8 cellular contexts compared by ENCODE assay signal in genomic region chr6:141077355-141078333, GRCh38.
DNase-seq lines count a peak whose midpoint lies in the region; ATAC-seq and TF ChIP-seq lines count a peak whose summit lies in the region.

No MANE protein-coding gene starts in this region.

- H3K4me3 ChIP-seq in uterus, result no peak overlapping the region

- ATAC-seq in activated CD8-positive, alpha-beta T cell treated with anti-CD3 and anti-CD28 coated beads for 36 hours, result peak; percentile 70
- no peak for ATAC-seq in activated CD8-positive, alpha-beta T cell treated with anti-CD3 and anti-CD28 coated beads, Interleukin-2, amount 10 ng/mL, durations not matched to agents 7 days and 5 days
- ATAC-seq in HG02678 (IDR thresholded peaks at IDR 0.05; ENCODE audit: unreplicated experiment), result peak; percentile 93

- H3K27me3 Mint-ChIP-seq in activated CD8-positive, alpha-beta T cell treated with anti-CD3 and anti-CD28 coated beads for 36 hours, result no peaks in the 10 kb centered on the region
- no peaks in the 10 kb centered on the region for H3K27me3 Mint-ChIP-seq in activated CD8-positive, alpha-beta T cell treated with anti-CD3 and anti-CD28 coated beads, Interleukin-2, amount 10 ng/mL, durations not matched to agents 7 days and 5 days (ENCODE audit: low read depth)
- no peaks in the 10 kb centered on the region for H3K27me3 Mint-ChIP-seq in activated T-helper 2 cell treated with anti-CD3 and anti-CD28 coated beads, Interferon-gamma antibody, Interleukin-2, Interleukin-4, amounts not matched to agents 10 μg/mL and 5 μg/mL and 100 μg/mL, durations not matched to agents 14 hours and 24 hours and 36 hours (ENCODE audit: low read depth)

- peak; percentile 31 for DNase-seq in activated CD8-positive, alpha-beta T cell treated with anti-CD3 and anti-CD28 coated beads for 36 hours
- no peak for DNase-seq in activated CD8-positive, alpha-beta T cell treated with anti-CD3 and anti-CD28 coated beads, Interleukin-2, amount 10 ng/mL, durations not matched to agents 7 days and 5 days
- DNase-seq in NCI-H1436 treated with DMSO at 0.1 percent for 48 hours (lab: John Stamatoyannopoulos, UW), result peak; percentile 21
- peak; percentile 6 for DNase-seq in cerebellar cortex (ENCODE audit: low spot score)
- peak; percentile 4 to 5 for DNase-seq in stimulated activated CD4-positive, alpha-beta T cell treated with anti-CD3 and anti-CD28 coated beads, Interleukin-2, amount 100 ng/mL, for 48 hours
- DNase-seq in uterus, result no peak
- DNase-seq in activated T-helper 2 cell treated with anti-CD3 and anti-CD28 coated beads, Interferon-gamma antibody, Interleukin-2, Interleukin-4, amounts not matched to agents 10 μg/mL and 5 μg/mL and 100 μg/mL, durations not matched to agents 14 hours and 24 hours and 36 hours (ENCODE audit: low spot score), result no peak

- no peaks in the 10 kb centered on the region for H3K36me3 Mint-ChIP-seq in activated CD8-positive, alpha-beta T cell treated with anti-CD3 and anti-CD28 coated beads for 36 hours (ENCODE audit: low read depth)
- H3K36me3 Mint-ChIP-seq in activated CD8-positive, alpha-beta T cell treated with anti-CD3 and anti-CD28 coated beads, Interleukin-2, amount 10 ng/mL, durations not matched to agents 7 days and 5 days (ENCODE audit: low read depth), result no peaks in the 10 kb centered on the region
- no peaks in the 10 kb centered on the region for H3K36me3 Mint-ChIP-seq in activated T-helper 2 cell treated with anti-CD3 and anti-CD28 coated beads, Interferon-gamma antibody, Interleukin-2, Interleukin-4, amounts not matched to agents 10 μg/mL and 5 μg/mL and 100 μg/mL, durations not matched to agents 14 hours and 24 hours and 36 hours (ENCODE audit: low read depth)

- TF ChIP-seq CTCF in activated CD8-positive, alpha-beta T cell treated with anti-CD3 and anti-CD28 coated beads for 36 hours (IDR thresholded peaks at IDR 0.05), result no peak
- TF ChIP-seq CTCF in uterus (IDR thresholded peaks at IDR 0.05), result no peak

- POLR2A ChIA-PET in activated CD8-positive, alpha-beta T cell treated with anti-CD3 and anti-CD28 coated beads for 36 hours (lab: Charles Lee), result no interaction called here
- POLR2A ChIA-PET in activated CD8-positive, alpha-beta T cell treated with anti-CD3 and anti-CD28 coated beads, Interleukin-2, amount 10 ng/mL, durations not matched to agents 7 days and 5 days (lab: Charles Lee), result no interaction called here

- no peak overlapping the region for H3K27ac Mint-ChIP-seq in activated CD8-positive, alpha-beta T cell treated with anti-CD3 and anti-CD28 coated beads for 36 hours
- H3K27ac Mint-ChIP-seq in activated CD8-positive, alpha-beta T cell treated with anti-CD3 and anti-CD28 coated beads, Interleukin-2, amount 10 ng/mL, durations not matched to agents 7 days and 5 days, result no peak overlapping the region
- H3K27ac Mint-ChIP-seq in activated T-helper 2 cell treated with anti-CD3 and anti-CD28 coated beads, Interferon-gamma antibody, Interleukin-2, Interleukin-4, amounts not matched to agents 10 μg/mL and 5 μg/mL and 100 μg/mL, durations not matched to agents 14 hours and 24 hours and 36 hours, result no peak overlapping the region

- no peaks in the 10 kb centered on the region for H3K9me3 ChIP-seq in uterus

- H3K27me3 ChIP-seq in uterus, result no peaks in the 10 kb centered on the region

- no peaks in the 10 kb centered on the region for H3K9me3 Mint-ChIP-seq in activated CD8-positive, alpha-beta T cell treated with anti-CD3 and anti-CD28 coated beads for 36 hours
- H3K9me3 Mint-ChIP-seq in activated CD8-positive, alpha-beta T cell treated with anti-CD3 and anti-CD28 coated beads, Interleukin-2, amount 10 ng/mL, durations not matched to agents 7 days and 5 days (ENCODE audit: insufficient read depth), result no peaks in the 10 kb centered on the region
- H3K9me3 Mint-ChIP-seq in activated T-helper 2 cell treated with anti-CD3 and anti-CD28 coated beads, Interferon-gamma antibody, Interleukin-2, Interleukin-4, amounts not matched to agents 10 μg/mL and 5 μg/mL and 100 μg/mL, durations not matched to agents 14 hours and 24 hours and 36 hours, result no peaks in the 10 kb centered on the region

- H3K36me3 ChIP-seq in uterus, result no peaks in the 10 kb centered on the region

- CTCF ChIA-PET in activated CD8-positive, alpha-beta T cell treated with anti-CD3 and anti-CD28 coated beads for 36 hours (lab: Charles Lee), result interaction anchor here (1.0 to 1.4 kb wide), 2 partner anchors 40 to 389 kb away, joined by 4 to 5 read pairs; no protein-coding TSS in a partner anchor
- CTCF ChIA-PET in activated CD8-positive, alpha-beta T cell treated with anti-CD3 and anti-CD28 coated beads, Interleukin-2, amount 10 ng/mL, durations not matched to agents 7 days and 5 days (lab: Charles Lee), result no interaction called here

- no peaks in the 10 kb centered on the region for H3K4me1 Mint-ChIP-seq in activated CD8-positive, alpha-beta T cell treated with anti-CD3 and anti-CD28 coated beads for 36 hours (ENCODE audit: low read depth)
- H3K4me1 Mint-ChIP-seq in activated CD8-positive, alpha-beta T cell treated with anti-CD3 and anti-CD28 coated beads, Interleukin-2, amount 10 ng/mL, durations not matched to agents 7 days and 5 days (ENCODE audit: low read depth), result no peaks in the 10 kb centered on the region
- H3K4me1 Mint-ChIP-seq in activated T-helper 2 cell treated with anti-CD3 and anti-CD28 coated beads, Interferon-gamma antibody, Interleukin-2, Interleukin-4, amounts not matched to agents 10 μg/mL and 5 μg/mL and 100 μg/mL, durations not matched to agents 14 hours and 24 hours and 36 hours (ENCODE audit: low read depth), result no peaks in the 10 kb centered on the region

- TF ChIP-seq POLR2A in uterus (IDR thresholded peaks at IDR 0.05), result no peak

- intact Hi-C loops in activated CD8-positive, alpha-beta T cell treated with anti-CD3 and anti-CD28 coated beads for 36 hours (cut with micrococcal nuclease), result no loop called here
- intact Hi-C loops in uterus (cut with DNase I; ENCODE audit: low total_unique reads), result no loop called here
- intact Hi-C loops in activated T-helper 2 cell treated with anti-CD3 and anti-CD28 coated beads, Interferon-gamma antibody, Interleukin-2, Interleukin-4, amounts not matched to agents 10 μg/mL and 5 μg/mL and 100 μg/mL, durations not matched to agents 14 hours and 24 hours and 36 hours (cut with micrococcal nuclease), result no loop called here

- no peaks in the 10 kb centered on the region for H3K4me1 ChIP-seq in uterus

- H3K27ac ChIP-seq in uterus, result no peak overlapping the region

- no peak overlapping the region for H3K4me3 Mint-ChIP-seq in activated CD8-positive, alpha-beta T cell treated with anti-CD3 and anti-CD28 coated beads for 36 hours
- H3K4me3 Mint-ChIP-seq in activated CD8-positive, alpha-beta T cell treated with anti-CD3 and anti-CD28 coated beads, Interleukin-2, amount 10 ng/mL, durations not matched to agents 7 days and 5 days, result no peak overlapping the region
- no peak overlapping the region for H3K4me3 Mint-ChIP-seq in activated T-helper 2 cell treated with anti-CD3 and anti-CD28 coated beads, Interferon-gamma antibody, Interleukin-2, Interleukin-4, amounts not matched to agents 10 μg/mL and 5 μg/mL and 100 μg/mL, durations not matched to agents 14 hours and 24 hours and 36 hours (ENCODE audit: low read depth)

Comparison
In these comparisons a context has a peak if more than half of its experiments do, and no peak if none do; other contexts are left out.
1. DNase-seq: peak in activated CD8-positive, alpha-beta T cell treated with anti-CD3 and anti-CD28 coated beads for 36 hours (single experiment), NCI-H1436 treated with DMSO at 0.1 percent for 48 hours (single experiment), cerebellar cortex (single experiment) and stimulated activated CD4-positive, alpha-beta T cell treated with anti-CD3 and anti-CD28 coated beads, Interleukin-2, amount 100 ng/mL, for 48 hours (2 of 2); none in activated CD8-positive, alpha-beta T cell treated with anti-CD3 and anti-CD28 coated beads, Interleukin-2, amount 10 ng/mL, durations not matched to agents 7 days and 5 days (single experiment), uterus (0 of 2) and activated T-helper 2 cell treated with anti-CD3 and anti-CD28 coated beads, Interferon-gamma antibody, Interleukin-2, Interleukin-4, amounts not matched to agents 10 μg/mL and 5 μg/mL and 100 μg/mL, durations not matched to agents 14 hours and 24 hours and 36 hours (single experiment).